In the genomic region with DNA sequence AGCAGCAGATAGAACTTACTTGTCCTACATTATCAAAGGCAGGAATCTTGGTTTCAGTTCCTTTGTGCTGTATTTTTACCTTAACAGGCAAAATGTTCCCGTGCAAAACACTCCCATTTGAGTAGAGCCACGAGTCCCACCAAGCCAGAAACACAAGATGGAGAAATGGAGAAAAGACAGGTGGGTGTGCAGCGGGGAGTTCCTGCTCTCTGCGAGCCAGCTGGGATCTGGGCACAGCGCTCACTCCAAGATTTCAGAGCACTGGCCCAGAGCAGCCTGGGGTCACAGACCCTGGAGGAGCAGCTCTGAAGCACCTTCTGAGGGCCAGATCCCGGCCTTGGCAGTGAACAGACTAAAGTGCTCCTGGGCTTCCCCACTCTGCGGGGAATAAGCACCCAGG, we compare ENCODE assay signal across 25 cellular contexts. TPM values are rescaled to one million over a fixed set of nuclear protein-coding genes. Genes with fewer than 3 reads are reported as not detected.
DNase-seq lines count a peak whose midpoint lies in the region; ATAC-seq, FAIRE-seq and TF ChIP-seq lines count a peak whose summit lies in the region.
"Had no signal": no experiment of that assay in that cellular context is flagged by ENCODE, and none has a peak within 500 bp of the region (broad histone marks: within the 10 kb centered on the region; RNA-seq: fewer than 3 reads in every experiment).

No MANE protein-coding gene starts in this region.

- H3K4me3 Mint-ChIP-seq in activated T-cell treated with anti-CD3 and anti-CD28 coated beads, Interleukin-2, amount 50 U/mL, for 4 hours, result peak overlapping the region; percentile 21
- H3K4me3 Mint-ChIP-seq in activated B cell treated with CpG ODN at 0.5 μM for 24 hours, result peak overlapping the region; percentile 61
- H3K4me3 Mint-ChIP-seq in glutamatergic neuron (ENCODE audit: unreplicated experiment), result no peak overlapping the region
- peak overlapping the region; percentile 42 for H3K4me3 Mint-ChIP-seq in osteocyte (ENCODE audit: unreplicated experiment)
- H3K4me3 Mint-ChIP-seq: activated naive CD4-positive, alpha-beta T cell treated with anti-CD3 and anti-CD28 coated beads for 36 hours had no signal

- peaks cover 22% of the 10 kb centered on the region for H3K36me3 Mint-ChIP-seq in activated T-cell treated with anti-CD3 and anti-CD28 coated beads, Interleukin-2, amount 50 U/mL, for 4 hours (ENCODE audit: insufficient read depth)
- H3K36me3 Mint-ChIP-seq in activated B cell treated with CpG ODN at 0.5 μM for 24 hours (ENCODE audit: low read depth) (peaks cover 55% of the 10 kb centered on the region), glutamatergic neuron (ENCODE audit: unreplicated experiment) (no peaks in the 10 kb centered on the region), osteocyte (ENCODE audit: unreplicated experiment) (peaks cover 21% of the 10 kb centered on the region)

- intact Hi-C loops in activated B cell treated with CpG ODN at 0.5 μM for 24 hours (cut with micrococcal nuclease), result no loop called here
- intact Hi-C loops in left ventricle myocardium inferior (cut with micrococcal nuclease), result no loop called here

- DNase-seq in activated T-cell treated with anti-CD3 and anti-CD28 coated beads, Interleukin-2, amount 50 U/mL, for 4 hours, result no peak
- no peak for DNase-seq in activated T-cell treated with anti-CD3 and anti-CD28 coated beads, Interleukin-2, amount 50 U/mL, for 48 hours
- DNase-seq in activated B cell treated with CpG ODN at 0.5 μM for 24 hours, result no peak
- no peak for DNase-seq in glutamatergic neuron
- no peak for DNase-seq in osteocyte (ENCODE audit: extremely low spot score, unreplicated experiment)
- DNase-seq in left ventricle myocardium inferior, result no peak
- no peak for DNase-seq in D721Med (ENCODE audit: insufficient read length, low spot score)
- DNase-seq: activated CD4-positive, CD25-positive, alpha-beta regulatory T cell; activated naive CD4-positive, alpha-beta T cell treated with anti-CD3 and anti-CD28 coated beads for 36 hours; body of pancreas; cortex of kidney; mesendoderm; MG63; NCI-H1436 treated with DMSO at 0.1 percent for 48 hours; NCI-H2171; PC-9; SJCRH30; T-helper 9 cell; testis had no signal

- POLR2A ChIA-PET in activated B cell treated with CpG ODN at 0.5 μM for 24 hours (lab: Charles Lee), result interaction anchor here (0.7 kb wide), 1 partner anchor 1241 kb away, joined by 7 read pairs; no protein-coding TSS in a partner anchor

- CTCF ChIA-PET in activated B cell treated with CpG ODN at 0.5 μM for 24 hours (lab: Charles Lee), result no interaction called here

- no peak for FAIRE-seq in D721Med (lab: Jason Lieb, UNC)
- FAIRE-seq: keratinocyte had no signal

- H3K4me1 ChIP-seq in left ventricle myocardium inferior, result peaks cover 23% of the 10 kb centered on the region
- H3K4me1 ChIP-seq: SJCRH30 had no signal

- ATAC-seq in activated T-cell treated with anti-CD3 and anti-CD28 coated beads, Interleukin-2, amount 50 U/mL, for 4 hours, result no peak
- no peak for ATAC-seq in activated B cell treated with CpG ODN at 0.5 μM for 24 hours (ENCODE audit: low read depth)
- no peak for ATAC-seq in GM21723 (IDR thresholded peaks at IDR 0.05; ENCODE audit: unreplicated experiment)
- ATAC-seq: body of pancreas had no signal

- H3K27me3 Mint-ChIP-seq in activated T-cell treated with anti-CD3 and anti-CD28 coated beads, Interleukin-2, amount 50 U/mL, for 4 hours (ENCODE audit: low read depth), result no peaks in the 10 kb centered on the region
- H3K27me3 Mint-ChIP-seq in activated B cell treated with CpG ODN at 0.5 μM for 24 hours (no peaks in the 10 kb centered on the region), glutamatergic neuron (ENCODE audit: unreplicated experiment) (peaks cover 6% of the 10 kb centered on the region), osteocyte (ENCODE audit: unreplicated experiment) (no peaks in the 10 kb centered on the region)

- no peaks in the 10 kb centered on the region for H3K27me3 ChIP-seq in left ventricle myocardium inferior (ENCODE audit: low read depth)
- H3K27me3 ChIP-seq: body of pancreas, hepatocyte, MG63, neutrophil, right atrium auricular region, SJCRH30, testis had no signal

- H3K36me3 ChIP-seq in left ventricle myocardium inferior, result peaks cover 66% of the 10 kb centered on the region

- H3K27ac Mint-ChIP-seq in activated B cell treated with CpG ODN at 0.5 μM for 24 hours (no peak overlapping the region), glutamatergic neuron (ENCODE audit: unreplicated experiment) (peak overlapping the region; percentile 39), osteocyte (ENCODE audit: unreplicated experiment) (peak overlapping the region; percentile 34)
- H3K27ac Mint-ChIP-seq: activated naive CD4-positive, alpha-beta T cell treated with anti-CD3 and anti-CD28 coated beads for 36 hours had no signal

- H3K9me3 ChIP-seq in left ventricle myocardium inferior (replicated peaks), result no peaks in the 10 kb centered on the region
- H3K9me3 ChIP-seq: body of pancreas, MG63, neutrophil, right atrium auricular region, SJCRH30, testis had no signal

- H3K4me3 ChIP-seq in left ventricle myocardium inferior, result no peak overlapping the region
- H3K4me3 ChIP-seq: body of pancreas, hepatocyte, MG63, PC-9, right atrium auricular region, SJCRH30, testis had no signal

- no peak overlapping the region for H3K27ac ChIP-seq in left ventricle myocardium inferior (replicated peaks)
- H3K27ac ChIP-seq: body of pancreas, hepatocyte, neutrophil, PC-9, right atrium auricular region, SJCRH30, testis had no signal

- TF ChIP-seq CTCF in activated B cell treated with CpG ODN at 0.5 μM for 24 hours (IDR thresholded peaks at IDR 0.05) (no peak), glutamatergic neuron (IDR thresholded peaks at IDR 0.05; ENCODE audit: partially characterized antibody, unreplicated experiment) (no peak), osteocyte (IDR thresholded peaks at IDR 0.05) (no peak), left ventricle myocardium inferior (IDR thresholded peaks at IDR 0.05; ENCODE audit: borderline replicate concordance) (no peak), D721Med (IDR thresholded peaks at IDR 0.05; ENCODE audit: insufficient read depth, missing control alignments) (no peak)

- no peaks in the 10 kb centered on the region for H3K9me3 Mint-ChIP-seq in activated T-cell treated with anti-CD3 and anti-CD28 coated beads, Interleukin-2, amount 50 U/mL, for 4 hours
- H3K9me3 Mint-ChIP-seq in activated B cell treated with CpG ODN at 0.5 μM for 24 hours (no peaks in the 10 kb centered on the region), glutamatergic neuron (ENCODE audit: unreplicated experiment) (peaks cover 1% of the 10 kb centered on the region), osteocyte (ENCODE audit: unreplicated experiment) (no peaks in the 10 kb centered on the region)
- H3K9me3 Mint-ChIP-seq: activated naive CD4-positive, alpha-beta T cell treated with anti-CD3 and anti-CD28 coated beads for 36 hours had no signal

- H3K4me1 Mint-ChIP-seq in activated T-cell treated with anti-CD3 and anti-CD28 coated beads, Interleukin-2, amount 50 U/mL, for 4 hours (ENCODE audit: low read depth), result peaks cover 12% of the 10 kb centered on the region
- peaks cover 9% of the 10 kb centered on the region for H3K4me1 Mint-ChIP-seq in activated B cell treated with CpG ODN at 0.5 μM for 24 hours
- H3K4me1 Mint-ChIP-seq in glutamatergic neuron (ENCODE audit: low read depth, unreplicated experiment), result peaks cover 2% of the 10 kb centered on the region
- peaks cover 22% of the 10 kb centered on the region for H3K4me1 Mint-ChIP-seq in osteocyte (ENCODE audit: unreplicated experiment)

RNA-seq across cellular contexts. Expression of a gene that starts 2.9 kb away (rescaled TPM):
- total RNA-seq in activated T-cell treated with anti-CD3 and anti-CD28 coated beads, Interleukin-2, amount 50 U/mL, for 4 hours, result 10 to 100 TPM; 21.1 to 23.3 (median 22.9) TPM
- total RNA-seq in activated B cell treated with CpG ODN at 0.5 μM for 24 hours, result 19.1 and 30.4 TPM in 2 replicates
- total RNA-seq in glutamatergic neuron (ENCODE audit: unreplicated experiment), result 24.8 TPM
- 30.7 and 32.2 TPM in 2 replicates for total RNA-seq in osteocyte
- total RNA-seq in left ventricle myocardium inferior, result 23.0 TPM

RNA-seq across cellular contexts. Expression of a gene that starts 17.1 kb away (rescaled TPM):
- total RNA-seq in activated T-cell treated with anti-CD3 and anti-CD28 coated beads, Interleukin-2, amount 50 U/mL, for 4 hours, result not detected
- total RNA-seq in activated B cell treated with CpG ODN at 0.5 μM for 24 hours, result not detected in 2 replicates
- not detected for total RNA-seq in glutamatergic neuron (ENCODE audit: unreplicated experiment)
- total RNA-seq in osteocyte, result not detected in 2 replicates
- not detected for total RNA-seq in left ventricle myocardium inferior
- total RNA-seq: activated naive CD4-positive, alpha-beta T cell treated with anti-CD3 and anti-CD28 coated beads for 36 hours; fibroblast of villous mesenchyme; PC-9; right atrium auricular region; SJCRH30 had no signal

RNA-seq across cellular contexts. Expression of a gene that starts 25.5 kb away (rescaled TPM):
- 10 to 100 TPM; 14.0 to 20.0 (median 16.5) TPM for total RNA-seq in activated T-cell treated with anti-CD3 and anti-CD28 coated beads, Interleukin-2, amount 50 U/mL, for 4 hours
- total RNA-seq in activated B cell treated with CpG ODN at 0.5 μM for 24 hours, result 24.9 and 29.8 TPM in 2 replicates
- 108 TPM for total RNA-seq in glutamatergic neuron (ENCODE audit: unreplicated experiment)
- total RNA-seq in osteocyte, result 53.3 and 54.8 TPM in 2 replicates
- total RNA-seq in left ventricle myocardium inferior, result 19.3 TPM
